1 cellular context compared by ENCODE assay signal in the genomic region with DNA sequence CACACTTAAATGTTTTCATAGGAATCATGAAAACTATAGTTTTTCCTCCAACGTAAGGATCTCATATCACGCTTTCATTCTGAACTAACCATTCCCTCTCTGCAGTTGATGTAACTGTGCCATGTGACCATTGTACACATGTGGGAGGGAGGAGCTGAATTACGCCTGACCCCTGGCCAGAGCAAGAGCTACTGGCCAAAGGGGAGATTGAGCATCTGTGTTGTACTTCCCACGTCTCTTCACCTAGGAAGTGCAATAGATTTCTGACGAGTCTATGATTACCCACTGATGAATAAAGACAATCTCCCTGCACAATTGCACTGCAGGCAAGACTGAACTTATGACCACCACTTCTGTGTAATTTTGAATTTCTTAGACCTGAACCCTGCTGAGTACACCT.
TF ChIP-seq lines count a peak whose summit lies in the region.

No MANE protein-coding gene starts in this region.

TF ChIP-seq in SK-N-SH, 30 proteins besides CTCF, POLR2A, EP300 and RAD21 (continued from another document):
- no peak for TF ChIP-seq USF2 (IDR thresholded peaks at IDR 0.05; ENCODE audit: borderline replicate concordance, low read depth, low read length)
- TF ChIP-seq TEAD4 (IDR thresholded peaks at IDR 0.05; ENCODE audit: borderline replicate concordance, insufficient read depth) = no peak
- TF ChIP-seq MAX (IDR thresholded peaks at IDR 0.05; ENCODE audit: low read depth) = no peak
- no peak for TF ChIP-seq JUND (IDR thresholded peaks at IDR 0.05)
- no peak for TF ChIP-seq FOXJ3 (CRISPR knock-in tag; IDR thresholded peaks at IDR 0.05)
- TF ChIP-seq RCOR1 (IDR thresholded peaks at IDR 0.05; ENCODE audit: low read length) = no peak
- no peak for TF ChIP-seq SIN3A (IDR thresholded peaks at IDR 0.05; ENCODE audit: borderline replicate concordance, low read depth, low read length)
- TF ChIP-seq TAF1 (IDR thresholded peaks at IDR 0.05; ENCODE audit: borderline replicate concordance, low read depth, low read length) = no peak
- no peak for TF ChIP-seq TCF12 (IDR thresholded peaks at IDR 0.05)
- TF ChIP-seq FOSL2 (IDR thresholded peaks at IDR 0.05; ENCODE audit: borderline replicate concordance, low read depth) = no peak
- TF ChIP-seq NRF1 (IDR thresholded peaks at IDR 0.05; ENCODE audit: low read depth, low read length) = no peak
- no peak for TF ChIP-seq POLR2AphosphoS5 (IDR thresholded peaks at IDR 0.05; ENCODE audit: low read depth, low read length)
